Comparison of ENCODE assay signal across 8 cellular contexts in the genomic region with DNA sequence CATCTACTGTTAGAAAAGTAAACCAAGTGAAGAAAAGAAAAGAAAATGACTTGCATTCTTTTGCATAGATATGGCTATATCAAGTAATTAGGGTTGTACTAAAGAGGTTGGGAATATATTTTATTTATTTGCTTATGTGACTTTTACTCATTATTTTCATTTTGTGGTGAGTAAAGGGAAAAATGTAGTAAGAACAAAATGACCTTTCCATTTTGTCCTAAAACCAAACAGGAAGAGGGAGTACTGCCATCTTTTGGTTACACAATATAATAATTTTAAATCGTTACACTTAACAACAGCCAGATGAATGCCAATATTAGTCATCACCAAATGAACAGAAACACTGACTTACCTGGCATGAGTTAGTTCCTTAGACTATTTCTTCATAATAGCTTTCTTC. TPM values are rescaled to one million over a fixed set of nuclear protein-coding genes. Genes with fewer than 3 reads are reported as not detected.
DNase-seq lines count a peak whose midpoint lies in the region; ATAC-seq and TF ChIP-seq lines count a peak whose summit lies in the region.

No MANE protein-coding gene starts in this region.

- ATAC-seq in lower lobe of right lung (peak; percentile 43 to 81), HG02623 (IDR thresholded peaks at IDR 0.05; ENCODE audit: unreplicated experiment) (no peak), GM19395 (IDR thresholded peaks at IDR 0.05; ENCODE audit: unreplicated experiment) (no peak)

- intact Hi-C loops in lower lobe of right lung (cut with DNase I): no loop called here

- peak; percentile 77 for DNase-seq in GM04503 (ENCODE audit: low read depth)
- peak; percentile 24 for DNase-seq in HS-27A (ENCODE audit: low read depth)
- DNase-seq in amniotic stem cell (lab: John Stamatoyannopoulos, UW): peak; percentile 61
- DNase-seq in lower lobe of right lung: no peak
- no peak for DNase-seq in stimulated activated naive CD4-positive, alpha-beta T cell (lab: John Stamatoyannopoulos, UW)
- DNase-seq in amygdala (lab: John Stamatoyannopoulos, UW): no peak

- H3K27me3 ChIP-seq in lower lobe of right lung (ENCODE audit: low read depth): no peaks in the 10 kb centered on the region

- TF ChIP-seq CTCF in lower lobe of right lung (IDR thresholded peaks at IDR 0.05): no peak

- H3K4me1 ChIP-seq in lower lobe of right lung: peaks cover 9% of the 10 kb centered on the region

- H3K9me3 ChIP-seq in lower lobe of right lung: peaks cover 5% of the 10 kb centered on the region

- H3K4me3 ChIP-seq in lower lobe of right lung: no peak overlapping the region

- no peak overlapping the region for H3K27ac ChIP-seq in lower lobe of right lung

- H3K36me3 ChIP-seq in lower lobe of right lung: no peaks in the 10 kb centered on the region

RNA-seq across cellular contexts. Expression of a gene that starts 47.3 kb away (rescaled TPM):
- total RNA-seq in lower lobe of right lung: 108 TPM

Comparison
In these comparisons a context has a peak if more than half of its experiments do, and no peak if none do; other contexts are left out.
1. DNase-seq: peak in GM04503 (single experiment), HS-27A (single experiment) and amniotic stem cell (single experiment); none in lower lobe of right lung (single experiment), stimulated activated naive CD4-positive, alpha-beta T cell (0 of 6) and amygdala (0 of 56).
2. ATAC-seq: peak in lower lobe of right lung (2 of 2); none in HG02623 (single experiment) and GM19395 (single experiment).